23 cellular contexts compared by ENCODE assay signal in the genomic region with DNA sequence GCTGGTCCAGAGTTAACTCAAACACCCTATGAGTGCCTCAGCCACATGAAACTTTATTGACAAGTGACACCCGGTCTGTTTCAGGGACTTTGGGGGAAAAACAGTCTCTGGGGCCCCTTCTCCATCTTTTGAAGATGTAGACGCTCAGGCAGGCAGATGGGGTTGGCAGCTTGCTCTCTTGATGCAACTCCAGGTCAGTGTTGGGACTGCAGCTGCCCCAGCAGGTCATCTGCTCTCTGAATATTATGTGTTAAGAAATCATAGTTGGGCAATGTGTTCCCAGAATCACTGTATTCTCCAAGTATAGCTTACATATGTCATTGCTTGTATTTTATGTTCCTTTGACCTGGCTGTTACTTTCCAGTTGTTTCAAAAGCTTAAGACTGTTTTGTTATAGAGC.
"Had no signal": no experiment of that assay in that cellular context is flagged by ENCODE, and none has a peak within 500 bp of the region (broad histone marks: within the 10 kb centered on the region; RNA-seq: fewer than 3 reads in every experiment).

No MANE protein-coding gene starts in this region.

- H3K4me3 Mint-ChIP-seq: activated B cell treated with CpG ODN at 0.5 μM for 24 hours; activated naive CD8-positive, alpha-beta T cell treated with anti-CD3 and anti-CD28 coated beads for 36 hours; activated T-cell treated with anti-CD3 and anti-CD28 coated beads, Interleukin-2, amount 50 U/mL, for 4 hours; naive thymus-derived CD4-positive, alpha-beta T cell; neural progenitor cell; stimulated activated naive B cell treated with anti-CD40 and anti-IgM and Interleukin-4, amounts not matched to agents 10 μg/mL and 1 μg/mL and 100 μg/mL, for 72 hours; T-helper 17 cell had no signal

- H3K27ac ChIP-seq: breast epithelium, coronary artery, neural progenitor cell had no signal

- H3K4me1 Mint-ChIP-seq: activated B cell treated with CpG ODN at 0.5 μM for 24 hours; activated naive CD8-positive, alpha-beta T cell treated with anti-CD3 and anti-CD28 coated beads for 36 hours; stimulated activated naive B cell treated with anti-CD40 and anti-IgM and Interleukin-4, amounts not matched to agents 10 μg/mL and 1 μg/mL and 100 μg/mL, for 72 hours; T-helper 17 cell had no signal

- H3K27me3 Mint-ChIP-seq: activated B cell treated with CpG ODN at 0.5 μM for 24 hours, T-helper 17 cell had no signal

- H3K4me2 ChIP-seq: neural progenitor cell, smooth muscle cell had no signal

- DNase-seq: activated B cell treated with CpG ODN at 0.5 μM for 24 hours; activated CD4-positive, alpha-beta T cell treated with anti-CD3 and anti-CD28 coated beads for 4 hours; activated CD4-positive, alpha-beta T cell treated with anti-CD3 and anti-CD28 coated beads, Interleukin-2, amount 50 U/mL, for 48 hours; activated CD8-positive, alpha-beta memory T cell treated with anti-CD3 and anti-CD28 coated beads, Interleukin-2, amount 50 U/mL, for 48 hours; activated naive CD4-positive, alpha-beta T cell treated with Interleukin-2 at 50 U/mL for 16 hours; activated naive CD8-positive, alpha-beta T cell treated with anti-CD3 and anti-CD28 coated beads for 36 hours; activated T-cell treated with anti-CD3 and anti-CD28 coated beads, Interleukin-2, amount 50 U/mL, for 4 hours; kidney glomerular epithelial cell; naive thymus-derived CD4-positive, alpha-beta T cell; stimulated activated CD4-positive, alpha-beta T cell treated with anti-CD3 and anti-CD28 coated beads, Interleukin-15, amount 100 ng/mL, for 24 hours; stimulated activated CD8-positive, alpha-beta memory T cell treated with anti-CD3 and anti-CD28 coated beads, Interleukin-4, amount 100 ng/mL, for 48 hours; stimulated activated naive B cell treated with anti-CD40 and anti-IgM and Interleukin-4, amounts not matched to agents 10 μg/mL and 1 μg/mL and 100 μg/mL, for 72 hours; T-helper 17 cell; transverse colon had no signal

- H3K36me3 ChIP-seq: breast epithelium, esophagus muscularis mucosa, neural progenitor cell, transverse colon had no signal

- H2AFZ ChIP-seq: neural progenitor cell had no signal

- H3K4me1 ChIP-seq: neural progenitor cell, transverse colon had no signal

- H3K4me3 ChIP-seq: breast epithelium, coronary artery, esophagus muscularis mucosa, lung, neural progenitor cell, smooth muscle cell, transverse colon had no signal

- H3K27ac Mint-ChIP-seq: activated B cell treated with CpG ODN at 0.5 μM for 24 hours; activated naive CD8-positive, alpha-beta T cell treated with anti-CD3 and anti-CD28 coated beads for 36 hours; activated T-helper 2 cell treated with anti-CD3 and anti-CD28 coated beads, Interferon-gamma antibody, Interleukin-2, Interleukin-4, amounts not matched to agents 10 μg/mL and 5 μg/mL and 100 μg/mL, durations not matched to agents 14 hours and 24 hours and 36 hours; naive thymus-derived CD4-positive, alpha-beta T cell; neural progenitor cell; stimulated activated naive B cell treated with anti-CD40 and anti-IgM and Interleukin-4, amounts not matched to agents 10 μg/mL and 1 μg/mL and 100 μg/mL, for 72 hours; T-helper 17 cell had no signal

- H3K27me3 ChIP-seq: neural progenitor cell, transverse colon had no signal

- ATAC-seq: activated T-cell treated with anti-CD3 and anti-CD28 coated beads, Interleukin-2, amount 50 U/mL, for 4 hours; naive thymus-derived CD4-positive, alpha-beta T cell; stimulated activated naive B cell treated with anti-CD40 and anti-IgM and Interleukin-4, amounts not matched to agents 10 μg/mL and 1 μg/mL and 100 μg/mL, for 72 hours; T-helper 17 cell had no signal

- H3K9ac ChIP-seq: neural progenitor cell had no signal

- FAIRE-seq: astrocyte, urothelium cell line had no signal

- H3K36me3 Mint-ChIP-seq: activated naive CD8-positive, alpha-beta T cell treated with anti-CD3 and anti-CD28 coated beads for 36 hours; naive thymus-derived CD4-positive, alpha-beta T cell; neural progenitor cell had no signal

- H3K9me3 ChIP-seq: breast epithelium, esophagus muscularis mucosa, transverse colon had no signal

- H3K9me3 Mint-ChIP-seq: activated B cell treated with CpG ODN at 0.5 μM for 24 hours; activated naive CD8-positive, alpha-beta T cell treated with anti-CD3 and anti-CD28 coated beads for 36 hours; activated T-cell treated with anti-CD3 and anti-CD28 coated beads, Interleukin-2, amount 50 U/mL, for 4 hours had no signal
